ENCODE assay signal across 9 cellular contexts in the genomic region with DNA sequence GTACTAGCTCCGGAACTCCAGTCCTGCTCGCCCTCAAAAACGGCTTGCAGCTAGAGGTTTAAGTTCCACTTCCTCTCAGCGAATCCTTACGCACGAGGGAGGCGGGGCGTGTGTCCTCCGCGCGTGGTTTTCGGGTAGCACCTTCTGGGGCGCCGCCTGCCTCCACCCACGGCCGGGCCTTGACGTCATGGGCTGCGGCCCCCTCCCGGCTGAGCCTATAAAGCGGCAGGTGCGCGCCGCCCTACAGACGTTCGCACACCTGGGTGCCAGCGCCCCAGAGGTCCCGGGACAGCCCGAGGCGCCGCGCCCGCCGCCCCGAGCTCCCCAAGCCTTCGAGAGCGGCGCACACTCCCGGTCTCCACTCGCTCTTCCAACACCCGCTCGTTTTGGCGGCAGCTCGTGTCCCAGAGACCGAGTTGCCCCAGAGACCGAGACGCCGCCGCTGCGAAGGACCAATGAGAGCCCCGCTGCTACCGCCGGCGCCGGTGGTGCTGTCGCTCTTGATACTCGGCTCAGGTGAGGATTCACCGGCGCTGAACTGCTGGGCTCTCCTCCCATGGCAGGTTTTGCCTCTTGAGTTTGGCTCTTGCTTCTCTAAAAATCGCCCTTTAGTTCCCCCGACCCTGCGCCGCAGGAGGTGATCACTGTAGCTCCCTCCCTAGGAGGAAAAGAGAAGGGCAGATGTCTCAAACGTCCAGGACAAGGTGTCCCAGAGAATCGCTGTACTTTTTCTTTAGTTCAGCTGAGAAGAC. TPM values are rescaled to one million over a fixed set of nuclear protein-coding genes. Genes with fewer than 3 reads are reported as not detected.
DNase-seq lines count a peak whose midpoint lies in the region; ATAC-seq, FAIRE-seq and TF ChIP-seq lines count a peak whose summit lies in the region.
"Had no signal": no experiment of that assay in that cellular context is flagged by ENCODE, and none has a peak within 500 bp of the region (broad histone marks: within the 10 kb centered on the region; RNA-seq: fewer than 3 reads in every experiment).

A gene with protein sequence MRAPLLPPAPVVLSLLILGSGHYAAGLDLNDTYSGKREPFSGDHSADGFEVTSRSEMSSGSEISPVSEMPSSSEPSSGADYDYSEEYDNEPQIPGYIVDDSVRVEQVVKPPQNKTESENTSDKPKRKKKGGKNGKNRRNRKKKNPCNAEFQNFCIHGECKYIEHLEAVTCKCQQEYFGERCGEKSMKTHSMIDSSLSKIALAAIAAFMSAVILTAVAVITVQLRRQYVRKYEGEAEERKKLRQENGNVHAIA (plus strand): TSS at position 246 of the 752 bp plus-strand sequence. CDS start 210 bp downstream, at position 456.

- peak; percentile 69; the same call in 1 of the 2 replicates for TF ChIP-seq CTCF in PC-9 (conservative IDR thresholded peaks at IDR 0.05)
- TF ChIP-seq CTCF in fibroblast of villous mesenchyme (IDR thresholded peaks at IDR 0.05; ENCODE audit: insufficient read depth, low read depth, low read length), result peak; percentile 77

- no peaks in the 10 kb centered on the region for H3K9me3 ChIP-seq in BLaER1
- H3K9me3 ChIP-seq in PC-9 (ENCODE audit: insufficient read depth, low read depth), result no peaks in the 10 kb centered on the region
- H3K9me3 ChIP-seq in neuronal stem cell (replicated peaks in 1 of 2; ENCODE audit: control insufficient read depth in 2 of 2, insufficient read depth in 1 of 2, low read depth in 1 of 2, low read length in 2 of 2), result no peaks in the 10 kb centered on the region
- no peaks in the 10 kb centered on the region for H3K9me3 ChIP-seq in subcutaneous abdominal adipose tissue (ENCODE audit: control insufficient read depth in 5 of 5, low read length in 5 of 5)

- no peaks in the 10 kb centered on the region for H4K20me1 ChIP-seq in BLaER1
- H4K20me1 ChIP-seq in PC-9 (ENCODE audit: insufficient read depth), result no peaks in the 10 kb centered on the region

- H2AFZ ChIP-seq in PC-9 (peak within 1 kb of the TSS; percentile 86), neuronal stem cell (ENCODE audit: low read length) (peak within 1 kb of the TSS; percentile 95)

- peak within 1 kb of the TSS; percentile 98 for H3K23ac ChIP-seq in neuronal stem cell (ENCODE audit: low read depth, low read length, poor library complexity)

- H3K9ac ChIP-seq in BLaER1 (no peak within 1 kb of the TSS), neuronal stem cell (ENCODE audit: low read depth, low read length, poor library complexity) (peak within 1 kb of the TSS; percentile 70), subcutaneous abdominal adipose tissue (ENCODE audit: low read length in 5 of 5) (peak within 1 kb of the TSS; percentile 56 to 83 (median 71))

- H3K4me1 ChIP-seq in BLaER1, result no peaks in the 10 kb centered on the region
- H3K4me1 ChIP-seq in PC-9 (replicated peaks; ENCODE audit: insufficient read depth), result peaks cover 13% of the 10 kb centered on the region
- peaks cover 0 to 4% of the 10 kb centered on the region in 2 donors for H3K4me1 ChIP-seq in neuronal stem cell (ENCODE audit: control insufficient read depth in 2 of 2, insufficient read depth in 1 of 2, low read depth in 1 of 2, low read length in 2 of 2)
- peaks cover 0 to 10% (median 7%) of the 10 kb centered on the region in 5 donors for H3K4me1 ChIP-seq in subcutaneous abdominal adipose tissue (ENCODE audit: control insufficient read depth in 5 of 5, insufficient read depth in 5 of 5, low read length in 5 of 5)

- peak within 1 kb of the TSS; percentile 84 for H3K4me2 ChIP-seq in BLaER1
- peak within 1 kb of the TSS; percentile 86 for H3K4me2 ChIP-seq in PC-9
- H3K4me2 ChIP-seq in neuronal stem cell (ENCODE audit: insufficient read depth, low read length, poor library complexity, severe bottlenecking), result peak within 1 kb of the TSS; percentile 91

- no peak within 1 kb of the TSS for H4K91ac ChIP-seq in neuronal stem cell (ENCODE audit: low read depth, low read length, poor library complexity)

- no peak within 1 kb of the TSS for H3K4ac ChIP-seq in neuronal stem cell (ENCODE audit: low read length)

- no peaks in the 10 kb centered on the region for H3F3A ChIP-seq in PC-9 (ENCODE audit: insufficient read depth, low read depth)

- BruUV-seq in PC-9 (replicated peaks; lab: Mats Ljungman, UMichigan), result TSS peak; percentile 74

- H2BK15ac ChIP-seq in neuronal stem cell (ENCODE audit: low read length), result peak within 1 kb of the TSS; percentile 37

- no peak within 1 kb of the TSS for H3K27ac ChIP-seq in BLaER1
- peak within 1 kb of the TSS; percentile 63 for H3K27ac ChIP-seq in PC-9
- no peak within 1 kb of the TSS for H3K27ac ChIP-seq in neuronal stem cell (replicated peaks; ENCODE audit: low read length)
- H3K27ac ChIP-seq in subcutaneous abdominal adipose tissue (ENCODE audit: low read depth, low read length), result peak within 1 kb of the TSS; percentile 62

- peak; percentile 85 for FAIRE-seq in GM19239 (lab: Jason Lieb, UNC)
- FAIRE-seq: TTC549 had no signal

- DNase-seq in GM19239 (ENCODE audit: insufficient read length, low spot score), result peak; percentile 66
- DNase-seq in PC-9, result peak; percentile 43 to 70
- DNase-seq in activated T-helper 1 cell treated with anti-CD3 and anti-CD28 coated beads, Interleukin-2, amount 50 U/mL, for 16 hours (ENCODE audit: low read depth in 1 of 2, low spot score in 1 of 2), result peak; percentile 70 to 74
- peak; percentile 85 for DNase-seq in fibroblast of villous mesenchyme (ENCODE audit: low read depth)
- peak; percentile 45 for DNase-seq in neuronal stem cell (ENCODE audit: low spot score)

- H3K4me3 ChIP-seq in BLaER1 (peak within 1 kb of the TSS; percentile 66), PC-9 (peak within 1 kb of the TSS; percentile 85), fibroblast of villous mesenchyme (ENCODE audit: low read depth, low read length) (peak within 1 kb of the TSS; percentile 82), neuronal stem cell (ENCODE audit: low read length in 2 of 2) (peak within 1 kb of the TSS; percentile 40 to 81), subcutaneous abdominal adipose tissue (ENCODE audit: low read depth in 1 of 5, low read length in 5 of 5) (peak within 1 kb of the TSS; percentile 67 to 85 (median 81))

- no peak within 1 kb of the TSS for H4K8ac ChIP-seq in neuronal stem cell (ENCODE audit: low read depth, low read length)

- ATAC-seq in HG03378 (IDR thresholded peaks at IDR 0.05; ENCODE audit: unreplicated experiment), result peak; percentile 89

- CTCF ChIA-PET in PC-9 (lab: Charles Lee), result interaction anchor here (0.5 to 2.1 kb wide), 2 partner anchors 86 to 100 kb away, joined by 4 to 5 read pairs; no protein-coding TSS in a partner anchor

- H2AK5ac ChIP-seq in neuronal stem cell (ENCODE audit: low read depth, low read length), result no peak within 1 kb of the TSS

- peak within 1 kb of the TSS; percentile 87 for H3K18ac ChIP-seq in neuronal stem cell (ENCODE audit: low read length)

- no CpG with 5 or more reads among the region's 64 CpGs for WGBS in neuronal stem cell (ENCODE audit: extremely low coverage in 2 of 2, insufficient read length in 2 of 2, insufficient replicate concordance in 1 of 2), 2 donors

- no peak within 1 kb of the TSS for H2BK5ac ChIP-seq in neuronal stem cell (ENCODE audit: low read length)

- intact Hi-C loops in PC-9 (cut with micrococcal nuclease; ENCODE audit: unreplicated experiment), result loop anchor here (2.0 to 5.0 kb wide), 3 partner anchors 87 to 226 kb away; no protein-coding TSS in a partner anchor

- no peaks in the 10 kb centered on the region for H3K79me2 ChIP-seq in PC-9 (ENCODE audit: low read depth)

- H3K9me2 ChIP-seq in PC-9 (ENCODE audit: insufficient read depth), result no peaks in the 10 kb centered on the region

- peaks cover 21% of the 10 kb centered on the region for H3K27me3 ChIP-seq in BLaER1
- H3K27me3 ChIP-seq in PC-9 (ENCODE audit: insufficient read depth, low read depth), result no peaks in the 10 kb centered on the region
- H3K27me3 ChIP-seq in neuronal stem cell (ENCODE audit: control insufficient read depth in 3 of 3, insufficient read depth in 3 of 3, low read depth in 1 of 3, low read length in 3 of 3), result peaks cover 0 to 43% (median 11%) of the 10 kb centered on the region in 3 experiments
- H3K27me3 ChIP-seq in subcutaneous abdominal adipose tissue (ENCODE audit: control insufficient read depth in 5 of 5, insufficient read depth in 4 of 5, low read length in 5 of 5), result no peaks in the 10 kb centered on the region

- H3K36me3 ChIP-seq in BLaER1 (no peaks in the 10 kb centered on the region), PC-9 (ENCODE audit: low read depth) (no peaks in the 10 kb centered on the region), neuronal stem cell (replicated peaks in 1 of 2; ENCODE audit: control insufficient read depth in 2 of 2, insufficient read depth in 2 of 2, low read length in 2 of 2) (no peaks in the 10 kb centered on the region), subcutaneous abdominal adipose tissue (ENCODE audit: control insufficient read depth in 5 of 5, insufficient read depth in 5 of 5, low read length in 5 of 5) (no peaks in the 10 kb centered on the region)

- H2BK12ac ChIP-seq in neuronal stem cell (ENCODE audit: low read length), result peak within 1 kb of the TSS; percentile 10

- POLR2A ChIA-PET in PC-9 (lab: Charles Lee; ENCODE audit: unreplicated experiment), result interaction anchor here (0.7 kb wide), 1 partner anchor 16 kb away, joined by 5 read pairs; no protein-coding TSS in a partner anchor

- H3K14ac ChIP-seq in neuronal stem cell (ENCODE audit: low read length), result no peak within 1 kb of the TSS

- H2BK120ac ChIP-seq in neuronal stem cell (ENCODE audit: low read depth, low read length), result no peak within 1 kb of the TSS

- peaks cover 1% of the 10 kb centered on the region for H3K79me1 ChIP-seq in neuronal stem cell (ENCODE audit: low read depth, low read length)

RNA-seq across cellular contexts. Expression of the gene that starts here (rescaled TPM):
- total RNA-seq in PC-9 (2021) (4.5 and 6.4 TPM in 2 replicates), fibroblast of villous mesenchyme (under 0.01 TPM in 1 of 2 replicates, not detected in the other)
- 0.08 TPM for polyA plus RNA-seq in neuronal stem cell (2013, experiment 1 of 2)
- polyA plus RNA-seq in neuronal stem cell (2013, experiment 2 of 2), result 0.03 TPM

Comparison
In these comparisons a context has a peak if more than half of its experiments do, and no peak if none do; other contexts are left out.
1. Peak in DNase-seq and H3K4me3 ChIP-seq in fibroblast of villous mesenchyme; RNA of the gene not detected or under 1 TPM.
2. H3K27ac ChIP-seq: peak in PC-9 (single experiment) and subcutaneous abdominal adipose tissue (single experiment); none in BLaER1 (single experiment) and neuronal stem cell (single experiment).
3. Peak in every context shown above with its lines, with median percentiles within 50 percentile points of each other: H3K4me2 ChIP-seq, H3K4me3 ChIP-seq and DNase-seq.